Comparison of ENCODE assay signal across 17 cellular contexts in the genomic region with DNA sequence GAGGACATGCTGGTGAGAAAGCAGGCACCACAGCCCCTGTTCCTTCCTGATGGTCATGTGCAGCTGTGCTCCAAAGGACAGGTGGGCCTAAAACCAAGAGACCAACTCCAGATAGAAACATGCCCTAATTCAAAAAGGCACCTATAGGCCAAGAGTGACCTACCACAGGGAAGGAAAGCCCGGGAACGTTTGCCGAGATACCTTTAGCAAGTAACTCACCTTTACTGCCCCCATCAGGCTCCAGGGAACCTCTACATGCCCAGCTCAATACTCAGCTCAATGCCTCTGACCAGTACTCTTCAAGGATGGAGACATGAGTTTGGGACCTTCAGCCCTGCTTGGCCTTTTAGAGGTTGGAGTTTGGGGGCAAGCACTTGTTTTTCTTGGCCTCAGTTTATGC.
"Had no signal": no experiment of that assay in that cellular context is flagged by ENCODE, and none has a peak within 500 bp of the region (broad histone marks: within the 10 kb centered on the region; RNA-seq: fewer than 3 reads in every experiment).

No MANE protein-coding gene starts in this region.

- H3K27me3 ChIP-seq: ascending aorta, dorsolateral prefrontal cortex, esophagus muscularis mucosa, heart left ventricle, testis had no signal

- H3K27ac Mint-ChIP-seq: activated CD8-positive, alpha-beta T cell treated with anti-CD3 and anti-CD28 coated beads, Interleukin-2, amount 10 ng/mL, durations not matched to agents 7 days and 5 days; activated naive CD8-positive, alpha-beta T cell treated with anti-CD3 and anti-CD28 coated beads, Interleukin-2, amount 50 U/mL, for 24 hours; activated T-helper 1 cell treated with anti-CD3 and anti-CD28 coated beads, Interleukin-12 subunit alpha, Interleukin-12 subunit beta, Interleukin-2, Interleukin-4 antibody, amounts not matched to agents 30 ng/mL and 10 ng/mL and 1 ng/mL, durations not matched to agents 14 hours and 24 hours and 36 hours; stimulated activated naive CD8-positive, alpha-beta T cell treated with anti-CD3 and anti-CD28 coated beads, Interleukin-15, Interleukin-2, amounts not matched to agents 100 ng/mL and 50 ng/mL, for 24 hours had no signal

- H3K4me1 Mint-ChIP-seq: activated naive CD8-positive, alpha-beta T cell treated with anti-CD3 and anti-CD28 coated beads, Interleukin-2, amount 50 U/mL, for 24 hours had no signal

- H3K27ac ChIP-seq: ascending aorta, dorsolateral prefrontal cortex, esophagus muscularis mucosa, heart left ventricle, testis had no signal

- H3K9me3 ChIP-seq: ascending aorta, esophagus muscularis mucosa, heart left ventricle, testis had no signal

- H3K4me3 Mint-ChIP-seq: activated CD8-positive, alpha-beta T cell treated with anti-CD3 and anti-CD28 coated beads, Interleukin-2, amount 10 ng/mL, durations not matched to agents 7 days and 5 days; activated naive CD8-positive, alpha-beta T cell treated with anti-CD3 and anti-CD28 coated beads, Interleukin-2, amount 50 U/mL, for 24 hours; activated T-helper 1 cell treated with anti-CD3 and anti-CD28 coated beads, Interleukin-12 subunit alpha, Interleukin-12 subunit beta, Interleukin-2, Interleukin-4 antibody, amounts not matched to agents 30 ng/mL and 10 ng/mL and 1 ng/mL, durations not matched to agents 14 hours and 24 hours and 36 hours; stimulated activated naive CD8-positive, alpha-beta T cell treated with anti-CD3 and anti-CD28 coated beads, Interleukin-15, Interleukin-2, amounts not matched to agents 100 ng/mL and 50 ng/mL, for 24 hours had no signal

- H3K27me3 Mint-ChIP-seq: activated naive CD8-positive, alpha-beta T cell treated with anti-CD3 and anti-CD28 coated beads, Interleukin-2, amount 50 U/mL, for 24 hours; stimulated activated naive CD8-positive, alpha-beta T cell treated with anti-CD3 and anti-CD28 coated beads, Interleukin-15, Interleukin-2, amounts not matched to agents 100 ng/mL and 50 ng/mL, for 24 hours had no signal

- DNase-seq: activated CD4-positive, alpha-beta T cell treated with anti-CD3 and anti-CD28 coated beads for 48 hours; activated CD8-positive, alpha-beta memory T cell treated with anti-CD3 and anti-CD28 coated beads, Interleukin-2, amount 50 U/mL, for 48 hours; activated CD8-positive, alpha-beta T cell treated with anti-CD3 and anti-CD28 coated beads, Interleukin-2, amount 10 ng/mL, durations not matched to agents 7 days and 5 days; activated naive CD4-positive, alpha-beta T cell; activated naive CD8-positive, alpha-beta T cell treated with anti-CD3 and anti-CD28 coated beads, Interleukin-2, amount 50 U/mL, for 24 hours; dorsolateral prefrontal cortex; foreskin fibroblast; heart left ventricle; left ventricle myocardium superior; posterior cingulate gyrus; stimulated activated CD4-positive, alpha-beta T cell treated with anti-CD3 and anti-CD28 coated beads, Interleukin-15, amount 100 ng/mL, for 24 hours; stimulated activated CD4-positive, alpha-beta T cell treated with anti-CD3 and anti-CD28 coated beads, Interleukin-4, amount 100 ng/mL, for 24 hours; testis had no signal

- H3K4me3 ChIP-seq: ascending aorta, dorsolateral prefrontal cortex, esophagus muscularis mucosa, heart left ventricle, testis had no signal

- H3K4me1 ChIP-seq: ascending aorta, esophagus muscularis mucosa, testis had no signal

- H3K9me3 Mint-ChIP-seq: activated naive CD8-positive, alpha-beta T cell treated with anti-CD3 and anti-CD28 coated beads, Interleukin-2, amount 50 U/mL, for 24 hours; stimulated activated naive CD8-positive, alpha-beta T cell treated with anti-CD3 and anti-CD28 coated beads, Interleukin-15, Interleukin-2, amounts not matched to agents 100 ng/mL and 50 ng/mL, for 24 hours had no signal

- H3K36me3 ChIP-seq: ascending aorta, esophagus muscularis mucosa, heart left ventricle had no signal

- ATAC-seq: activated CD8-positive, alpha-beta T cell treated with anti-CD3 and anti-CD28 coated beads, Interleukin-2, amount 10 ng/mL, durations not matched to agents 7 days and 5 days; activated naive CD8-positive, alpha-beta T cell treated with anti-CD3 and anti-CD28 coated beads, Interleukin-2, amount 50 U/mL, for 24 hours; heart left ventricle; left ventricle myocardium superior had no signal
